Comparison of ENCODE assay signal across 17 cellular contexts in genomic region chr4:185793716-185794115, GRCh38. TPM values are rescaled to one million over a fixed set of nuclear protein-coding genes. Genes with fewer than 3 reads are reported as not detected.
"Had no signal": no experiment of that assay in that cellular context is flagged by ENCODE, and none has a peak within 500 bp of the region (broad histone marks: within the 10 kb centered on the region; RNA-seq: fewer than 3 reads in every experiment).

No MANE protein-coding gene starts in this region.

- H3K27me3 Mint-ChIP-seq: activated naive CD8-positive, alpha-beta T cell treated with anti-CD3 and anti-CD28 coated beads, Interleukin-2, amount 10 ng/mL, durations not matched to agents 7 days and 5 days had no signal

- FAIRE-seq: bronchial epithelial cell, islet of Langerhans had no signal

- H3K36me3 ChIP-seq: gastroesophageal sphincter, neutrophil had no signal

- H3K4me3 ChIP-seq: gastroesophageal sphincter, mucosa of descending colon had no signal

- H3K27ac Mint-ChIP-seq: activated naive CD8-positive, alpha-beta T cell treated with anti-CD3 and anti-CD28 coated beads, Interleukin-2, amount 10 ng/mL, durations not matched to agents 7 days and 5 days; naive thymus-derived CD8-positive, alpha-beta T cell; T-helper 2 cell treated with Interferon-gamma antibody and Interleukin-4, amounts not matched to agents 5 μg/mL and 100 μg/mL, for 36 hours had no signal

- H3K9me3 Mint-ChIP-seq: activated naive CD8-positive, alpha-beta T cell treated with anti-CD3 and anti-CD28 coated beads, Interleukin-2, amount 10 ng/mL, durations not matched to agents 7 days and 5 days; T-helper 2 cell treated with Interferon-gamma antibody and Interleukin-4, amounts not matched to agents 5 μg/mL and 100 μg/mL, for 36 hours had no signal

- H3K27ac ChIP-seq: neutrophil had no signal

- H3K36me3 Mint-ChIP-seq: activated naive CD8-positive, alpha-beta T cell treated with anti-CD3 and anti-CD28 coated beads, Interleukin-2, amount 10 ng/mL, durations not matched to agents 7 days and 5 days; naive thymus-derived CD8-positive, alpha-beta T cell had no signal

- H3K4me1 Mint-ChIP-seq: activated naive CD8-positive, alpha-beta T cell treated with anti-CD3 and anti-CD28 coated beads, Interleukin-2, amount 10 ng/mL, durations not matched to agents 7 days and 5 days; naive thymus-derived CD8-positive, alpha-beta T cell had no signal

- H3K9me3 ChIP-seq: gastroesophageal sphincter, mucosa of descending colon, neutrophil had no signal

- DNase-seq: activated CD4-positive, alpha-beta T cell treated with anti-CD3 and anti-CD28 coated beads for 1 hour; activated CD4-positive, alpha-beta T cell treated with anti-CD3 and anti-CD28 coated beads, Interleukin-2, amount 50 U/mL, for 4 hours; activated naive CD4-positive, alpha-beta T cell; activated naive CD8-positive, alpha-beta T cell treated with anti-CD3 and anti-CD28 coated beads, Interleukin-2, amount 10 ng/mL, durations not matched to agents 7 days and 5 days; activated T-cell treated with anti-CD3 and anti-CD28 coated beads for 4 hours; aorta; erythroblast; left colon; mucosa of descending colon; naive thymus-derived CD8-positive, alpha-beta T cell; posterior cingulate gyrus; stimulated activated CD4-positive, alpha-beta T cell treated with anti-CD3 and anti-CD28 coated beads, Interleukin-1b, Interleukin-23, amount 100 ng/mL, for 48 hours had no signal

- H3K4me3 Mint-ChIP-seq: activated naive CD8-positive, alpha-beta T cell treated with anti-CD3 and anti-CD28 coated beads, Interleukin-2, amount 10 ng/mL, durations not matched to agents 7 days and 5 days; naive thymus-derived CD8-positive, alpha-beta T cell; T-helper 2 cell treated with Interferon-gamma antibody and Interleukin-4, amounts not matched to agents 5 μg/mL and 100 μg/mL, for 36 hours had no signal

- H3K27me3 ChIP-seq: gastroesophageal sphincter, neutrophil had no signal

- ATAC-seq: gastroesophageal sphincter; left colon; mucosa of descending colon; naive thymus-derived CD8-positive, alpha-beta T cell had no signal

RNA-seq across cellular contexts. Expression of gene SORBS2, which starts 18.3 kb away (rescaled TPM):
- total RNA-seq: activated naive CD8-positive, alpha-beta T cell treated with anti-CD3 and anti-CD28 coated beads, Interleukin-2, amount 10 ng/mL, durations not matched to agents 7 days and 5 days; naive thymus-derived CD8-positive, alpha-beta T cell had no signal
